Comparison of ENCODE assay signal across 24 cellular contexts in genomic region chr1:100773444-100773843, GRCh38. TPM values are rescaled to one million over a fixed set of nuclear protein-coding genes. Genes with fewer than 3 reads are reported as not detected.
"Had no signal": no experiment of that assay in that cellular context is flagged by ENCODE, and none has a peak within 500 bp of the region (broad histone marks: within the 10 kb centered on the region; RNA-seq: fewer than 3 reads in every experiment).

No MANE protein-coding gene starts in this region.

- H3K27me3 Mint-ChIP-seq: activated naive CD4-positive, alpha-beta T cell treated with anti-CD3 and anti-CD28 coated beads, Interleukin-2, amount 10 ng/mL, durations not matched to agents 7 days and 5 days; dendritic cell treated with granulocyte-macrophage colony-stimulating factor and Interleukin-4, amounts not matched to agents 40 ng/mL and 50 ng/mL, for 4 days; stimulated activated memory B cell treated with anti-CD40 and anti-IgM and Interleukin-4, amounts not matched to agents 10 μg/mL and 1 μg/mL and 100 μg/mL, for 72 hours had no signal

- H3K4me1 ChIP-seq: left lung, sigmoid colon, stomach, suprapubic skin had no signal

- H3K4me1 Mint-ChIP-seq: activated naive CD4-positive, alpha-beta T cell treated with anti-CD3 and anti-CD28 coated beads, Interleukin-2, amount 10 ng/mL, durations not matched to agents 7 days and 5 days; naive thymus-derived CD8-positive, alpha-beta T cell; stimulated activated memory B cell treated with anti-CD40 and anti-IgM and Interleukin-4, amounts not matched to agents 10 μg/mL and 1 μg/mL and 100 μg/mL, for 72 hours; WTC11 had no signal

- ATAC-seq: activated T-cell treated with anti-CD3 and anti-CD28 coated beads, Interleukin-2, amount 50 U/mL, for 4 hours; left lung; naive thymus-derived CD8-positive, alpha-beta T cell; stimulated activated memory B cell treated with anti-CD40 and anti-IgM and Interleukin-4, amounts not matched to agents 10 μg/mL and 1 μg/mL and 100 μg/mL, for 72 hours; WTC11 had no signal

- DNase-seq: activated CD4-positive, alpha-beta T cell treated with anti-CD3 and anti-CD28 coated beads for 4 hours; activated CD4-positive, alpha-beta T cell treated with anti-CD3 and anti-CD28 coated beads, Interleukin-2, amount 50 U/mL, for 48 hours; activated CD8-positive, alpha-beta memory T cell treated with anti-CD3 and anti-CD28 coated beads, Interleukin-2, amount 50 U/mL, for 48 hours; activated effector memory CD4-positive, alpha-beta T cell treated with Interleukin-2 at 50 U/mL for 16 hours; activated naive CD4-positive, alpha-beta T cell treated with anti-CD3 and anti-CD28 coated beads, Interleukin-2, amount 10 ng/mL, durations not matched to agents 7 days and 5 days; activated T-cell treated with anti-CD3 and anti-CD28 coated beads, Interleukin-2, amount 50 U/mL, for 4 hours; effector CD4-positive, alpha-beta T cell; erythroblast; kidney glomerular epithelial cell; left lung; naive thymus-derived CD8-positive, alpha-beta T cell; posterior cingulate gyrus; sigmoid colon; stimulated activated CD4-positive, alpha-beta T cell treated with anti-CD3 and anti-CD28 coated beads, Interleukin-15, amount 100 ng/mL, for 24 hours; stomach; T-helper 9 cell had no signal

- H3K27ac ChIP-seq: left lung, neural progenitor cell, sigmoid colon, stomach, suprapubic skin, tibial nerve had no signal

- H3K27me3 ChIP-seq: left lung, neural progenitor cell, sigmoid colon, stomach, suprapubic skin, tibial nerve had no signal

- H3K4me3 Mint-ChIP-seq: activated naive CD4-positive, alpha-beta T cell treated with anti-CD3 and anti-CD28 coated beads, Interleukin-2, amount 10 ng/mL, durations not matched to agents 7 days and 5 days; activated T-cell treated with anti-CD3 and anti-CD28 coated beads, Interleukin-2, amount 50 U/mL, for 4 hours; dendritic cell treated with granulocyte-macrophage colony-stimulating factor and Interleukin-4, amounts not matched to agents 40 ng/mL and 50 ng/mL, for 4 days; naive thymus-derived CD8-positive, alpha-beta T cell; neural progenitor cell; stimulated activated memory B cell treated with anti-CD40 and anti-IgM and Interleukin-4, amounts not matched to agents 10 μg/mL and 1 μg/mL and 100 μg/mL, for 72 hours; WTC11 had no signal

- H3K27ac Mint-ChIP-seq: activated naive CD4-positive, alpha-beta T cell treated with anti-CD3 and anti-CD28 coated beads, Interleukin-2, amount 10 ng/mL, durations not matched to agents 7 days and 5 days; dendritic cell treated with granulocyte-macrophage colony-stimulating factor and Interleukin-4, amounts not matched to agents 40 ng/mL and 50 ng/mL, for 4 days; naive thymus-derived CD8-positive, alpha-beta T cell; neural progenitor cell; stimulated activated memory B cell treated with anti-CD40 and anti-IgM and Interleukin-4, amounts not matched to agents 10 μg/mL and 1 μg/mL and 100 μg/mL, for 72 hours; WTC11 had no signal

- H3K9me3 Mint-ChIP-seq: activated naive CD4-positive, alpha-beta T cell treated with anti-CD3 and anti-CD28 coated beads, Interleukin-2, amount 10 ng/mL, durations not matched to agents 7 days and 5 days; activated T-cell treated with anti-CD3 and anti-CD28 coated beads, Interleukin-2, amount 50 U/mL, for 4 hours; naive thymus-derived CD8-positive, alpha-beta T cell; neural progenitor cell; stimulated activated memory B cell treated with anti-CD40 and anti-IgM and Interleukin-4, amounts not matched to agents 10 μg/mL and 1 μg/mL and 100 μg/mL, for 72 hours; WTC11 had no signal

- H3K36me3 Mint-ChIP-seq: activated naive CD4-positive, alpha-beta T cell treated with anti-CD3 and anti-CD28 coated beads, Interleukin-2, amount 10 ng/mL, durations not matched to agents 7 days and 5 days; naive thymus-derived CD8-positive, alpha-beta T cell; neural progenitor cell; stimulated activated memory B cell treated with anti-CD40 and anti-IgM and Interleukin-4, amounts not matched to agents 10 μg/mL and 1 μg/mL and 100 μg/mL, for 72 hours; WTC11 had no signal

- H3K4me3 ChIP-seq: left lung, lung, neural progenitor cell, sigmoid colon, smooth muscle cell, stomach, suprapubic skin, tibial nerve had no signal

RNA-seq across cellular contexts. Expression of gene VCAM1, which starts 53.9 kb away (rescaled TPM):
- total RNA-seq: naive thymus-derived CD8-positive, alpha-beta T cell; WTC11 had no signal
